In genomic region chr10:130109796-130110235, GRCh38 we compare ENCODE assay signal across 8 cellular contexts. TPM values are rescaled to one million over a fixed set of nuclear protein-coding genes. Genes with fewer than 3 reads are reported as not detected.
DNase-seq lines count a peak whose midpoint lies in the region; ATAC-seq, FAIRE-seq and TF ChIP-seq lines count a peak whose summit lies in the region.

No MANE protein-coding gene starts in this region.

- peak; percentile 6 for ATAC-seq in HepG2
- no peak for ATAC-seq in GM21360 (IDR thresholded peaks at IDR 0.05; ENCODE audit: unreplicated experiment)

- peak overlapping the region; percentile 97 for H3K27ac Mint-ChIP-seq in activated CD4-positive, alpha-beta T cell treated with anti-CD3 and anti-CD28 coated beads, Interleukin-2, amount 10 ng/mL, durations not matched to agents 24 days and 14 days

- peaks cover 40% of the 10 kb centered on the region for H3K4me1 Mint-ChIP-seq in activated CD4-positive, alpha-beta T cell treated with anti-CD3 and anti-CD28 coated beads, Interleukin-2, amount 10 ng/mL, durations not matched to agents 24 days and 14 days

- H3K9me3 ChIP-seq in HepG2 (ENCODE audit: low read length) = no peaks in the 10 kb centered on the region

- H3K27me3 Mint-ChIP-seq in activated CD4-positive, alpha-beta T cell treated with anti-CD3 and anti-CD28 coated beads, Interleukin-2, amount 10 ng/mL, durations not matched to agents 24 days and 14 days = no peaks in the 10 kb centered on the region

- TF ChIP-seq POLR2A in HepG2 (IDR thresholded peaks at IDR 0.05; ENCODE audit: insufficient read depth in 1 of 2, low read depth in 2 of 2, low read length in 2 of 2) = no peak

- H3K4me3 Mint-ChIP-seq in activated CD4-positive, alpha-beta T cell treated with anti-CD3 and anti-CD28 coated beads, Interleukin-2, amount 10 ng/mL, durations not matched to agents 24 days and 14 days = peak overlapping the region; percentile 89

- peak; percentile 80 to 85 for DNase-seq in AML-193 (lab: John Stamatoyannopoulos, UW)
- DNase-seq in H7 = peak; percentile 65
- DNase-seq in NCI-H345 (lab: John Stamatoyannopoulos, UW) = peak; percentile 72
- peak; percentile 93 for DNase-seq in activated CD4-positive, alpha-beta T cell treated with anti-CD3 and anti-CD28 coated beads, Interleukin-2, amount 10 ng/mL, durations not matched to agents 24 days and 14 days
- peak; percentile 69 to 79 for DNase-seq in dermis microvascular lymphatic vessel endothelial cell (ENCODE audit: low read depth in 2 of 2)
- peak; percentile 83 for DNase-seq in HepG2 (ENCODE audit: low spot score)
- DNase-seq in stimulated activated CD4-positive, alpha-beta T cell treated with anti-CD3 and anti-CD28 coated beads, Interleukin-4, amount 100 ng/mL, for 1 hour = peak; percentile 62

- WGBS in HepG2 (ENCODE audit: low lambda C conversion rate) = 3% methylated on average over 8 of the region's 8 CpGs

- CTCF ChIA-PET in HepG2 (lab: Yijun Ruan, JAX; ENCODE audit: low intra/inter-chr PET ratio, low total read pairs) = interaction anchor here (1.2 to 1.4 kb wide), 2 partner anchors 18 to 70 kb away, joined by 3 to 4 read pairs; no protein-coding TSS in a partner anchor

- peak overlapping the region; percentile 94 for H3K9ac ChIP-seq in HepG2 (ENCODE audit: insufficient read depth, low read depth, low read length)

- H3K9me3 Mint-ChIP-seq in activated CD4-positive, alpha-beta T cell treated with anti-CD3 and anti-CD28 coated beads, Interleukin-2, amount 10 ng/mL, durations not matched to agents 24 days and 14 days = no peaks in the 10 kb centered on the region

- TF ChIP-seq RAD21 in HepG2 (CRISPR knock-in tag; IDR thresholded peaks at IDR 0.05) = no peak

- H3K27me3 ChIP-seq in H7 (ENCODE audit: control insufficient read depth, insufficient read depth, low read length) (no peaks in the 10 kb centered on the region), HepG2 (ENCODE audit: control insufficient read depth in 1 of 2, insufficient read depth in 2 of 2, low read length in 2 of 2) (peaks cover 0 to 4% of the 10 kb centered on the region in 2 experiments; a peak in 1 of 5 replicates)

- POLR2A ChIA-PET in HepG2 (lab: Yijun Ruan, JAX) = interaction anchor here (0.6 to 4.0 kb wide), 12 partner anchors 8 to 972 kb away, joined by 3 to 221 read pairs (median 4); partner anchors contain the start of gene GLRX3

- H3K4me1 ChIP-seq in HepG2 (ENCODE audit: insufficient read depth, low read length) = peaks cover 23% of the 10 kb centered on the region

- H3K4me2 ChIP-seq in HepG2 (ENCODE audit: low read depth, low read length) = peak overlapping the region; percentile 100

- H3K27ac ChIP-seq in HepG2 (ENCODE audit: extremely low read length, insufficient read depth, low read length) = peak overlapping the region; percentile 87

- in situ Hi-C loops in HepG2 (cut with HindIII; ENCODE audit: extremely low pct_ligation_motif_present, low pct_unique_long_range_greater_than_20kb) = no loop called here

- H3K36me3 Mint-ChIP-seq in activated CD4-positive, alpha-beta T cell treated with anti-CD3 and anti-CD28 coated beads, Interleukin-2, amount 10 ng/mL, durations not matched to agents 24 days and 14 days (ENCODE audit: low read depth) = peaks cover 12% of the 10 kb centered on the region

- TF ChIP-seq CTCF in HepG2 (CRISPR knock-in tag; IDR thresholded peaks at IDR 0.05) = peak; percentile 71

- peak overlapping the region; percentile 74 for H3K4me3 ChIP-seq in H7 (ENCODE audit: insufficient read depth, low read depth, low read length)
- H3K4me3 ChIP-seq in HepG2 (replicated peaks in 1 of 3; ENCODE audit: insufficient read depth in 1 of 3, low read depth in 2 of 3, low read length in 3 of 3) = peak overlapping the region; percentile 65 to 93 (median 73)

- H4K20me1 ChIP-seq in HepG2 (ENCODE audit: insufficient read depth, low read length) = peaks cover 5% of the 10 kb centered on the region; the same call in 1 of the 2 replicates

- FAIRE-seq in HepG2 (lab: Jason Lieb, UNC) = peak; percentile 90

- TSS peak; percentile 87 for BruUV-seq in HepG2 (replicated peaks; lab: Mats Ljungman, UMichigan)

- intact Hi-C loops in activated CD4-positive, alpha-beta T cell treated with anti-CD3 and anti-CD28 coated beads, Interleukin-2, amount 10 ng/mL, durations not matched to agents 24 days and 14 days (cut with micrococcal nuclease) = loop anchor here (1.0 to 10.0 kb wide), 6 partner anchors 26 to 1795 kb away; partner anchors contain the start of genes EBF3, GLRX3, MGMT and PPP2R2D
- intact Hi-C loops in HepG2 (cut with micrococcal nuclease; ENCODE audit: unreplicated experiment) = loop anchor here (1.0 to 10.0 kb wide), 3 partner anchors 26 to 645 kb away; partner anchors contain the start of genes GLRX3 and MGMT

- peaks cover 10% of the 10 kb centered on the region for H3K79me2 ChIP-seq in HepG2 (ENCODE audit: insufficient read depth, low read length)

- H3K36me3 ChIP-seq in H7 (replicated peaks; ENCODE audit: control insufficient read depth, insufficient read depth, low read length) (no peaks in the 10 kb centered on the region), HepG2 (replicated peaks in 1 of 2; ENCODE audit: control insufficient read depth in 1 of 2, insufficient read depth in 2 of 2, low read length in 2 of 2) (no peaks in the 10 kb centered on the region)

- no peak for TF ChIP-seq EP300 in HepG2 (IDR thresholded peaks at IDR 0.05; ENCODE audit: low read depth in 2 of 2, low read length in 2 of 2)
- no peak for TF ChIP-seq EP300 in HepG2 (CRISPR knock-in tag; IDR thresholded peaks at IDR 0.05; ENCODE audit: borderline replicate concordance)

- H2AFZ ChIP-seq in HepG2 (ENCODE audit: low read length) = peak overlapping the region; percentile 50

RNA-seq across cellular contexts. Expression of gene C10orf143, which starts 0.8 kb away (rescaled TPM):
- 0.42 and 2.3 TPM in 2 replicates for total RNA-seq in H7 (2014; rRNA removed; shearing (Covaris generic))
- total RNA-seq in activated CD4-positive, alpha-beta T cell treated with anti-CD3 and anti-CD28 coated beads, Interleukin-2, amount 10 ng/mL, durations not matched to agents 24 days and 14 days = 2.5 and 3.0 TPM in 2 replicates
- total RNA-seq in dermis microvascular lymphatic vessel endothelial cell (0.26 and 0.76 TPM in 2 replicates), HepG2 (2016; rRNA removed; fragmentation: Illumina TruSeq; extraction: Trizol) (0.84 and 0.91 TPM in 2 replicates)
- 1.9 and 2.2 TPM in 2 replicates for total RNA-seq in HepG2 (2016; cell fraction: cytosol; rRNA removed; fragmentation: Illumina TruSeq; extraction: Trizol; ENCODE audit: low read depth)
- 0.40 and 0.63 TPM in 2 replicates for total RNA-seq in HepG2 (2016; cell fraction: insoluble cytoplasmic fraction; rRNA removed; fragmentation: Illumina TruSeq; extraction: Trizol)
- total RNA-seq in HepG2 (2016; cell fraction: membrane; rRNA removed; fragmentation: Illumina TruSeq; extraction: Trizol) = 1.2 and 2.2 TPM in 2 replicates
- total RNA-seq in HepG2 (2016; cell fraction: nucleus; rRNA removed; fragmentation: Illumina TruSeq; extraction: Trizol) = 0.28 TPM in 1 of 2 replicates, not detected in the other
- 0.21 and 0.42 TPM in 2 replicates for polyA plus RNA-seq in HepG2 (2011; rRNA removed)
- polyA plus RNA-seq in HepG2 (2011; cell fraction: cytosol; rRNA removed) = 0.35 and 0.41 TPM in 2 replicates
- polyA plus RNA-seq in HepG2 (2011; cell fraction: nucleus; rRNA removed) = 0.42 and 0.68 TPM in 2 replicates
- polyA plus RNA-seq in HepG2 (2012) = 0.33 and 0.39 TPM in 2 replicates
- 2.7 and 3.1 TPM in 2 replicates for polyA plus RNA-seq in HepG2 (2016; cell fraction: cytosol; fragmentation: Illumina TruSeq; extraction: Trizol; ENCODE audit: low read depth)
- polyA plus RNA-seq in HepG2 (2016; cell fraction: insoluble cytoplasmic fraction; fragmentation: Illumina TruSeq; extraction: Trizol; ENCODE audit: low read depth) = 0.92 and 1.4 TPM in 2 replicates
- polyA plus RNA-seq in HepG2 (2016; cell fraction: membrane; fragmentation: Illumina TruSeq; extraction: Trizol; ENCODE audit: low read depth) = 2.1 and 2.6 TPM in 2 replicates
- polyA plus RNA-seq in HepG2 (2016; cell fraction: nucleus; fragmentation: Illumina TruSeq; extraction: Trizol; ENCODE audit: insufficient read depth, low read depth) = 1.1 and 1.3 TPM in 2 replicates
- polyA minus RNA-seq in HepG2 (2011; rRNA and poly(A)+ RNA removed; ENCODE audit: low replicate concordance) = 0.26 and 0.47 TPM in 2 replicates
- polyA minus RNA-seq in HepG2 (2011; cell fraction: cytosol; rRNA and poly(A)+ RNA removed) = not detected in 2 replicates
- polyA minus RNA-seq in HepG2 (2011; cell fraction: nucleus; rRNA and poly(A)+ RNA removed) = 0.12 and 0.39 TPM in 2 replicates

RNA-seq across cellular contexts. Expression of gene GLRX3, which starts 26.4 kb away (rescaled TPM):
- 151 and 161 TPM in 2 replicates for total RNA-seq in H7 (2014; rRNA removed; shearing (Covaris generic))
- 136 and 149 TPM in 2 replicates for total RNA-seq in activated CD4-positive, alpha-beta T cell treated with anti-CD3 and anti-CD28 coated beads, Interleukin-2, amount 10 ng/mL, durations not matched to agents 24 days and 14 days
- total RNA-seq in dermis microvascular lymphatic vessel endothelial cell = 65.2 and 72.0 TPM in 2 replicates
- 135 and 185 TPM in 2 replicates for total RNA-seq in HepG2 (2016; rRNA removed; fragmentation: Illumina TruSeq; extraction: Trizol)
- total RNA-seq in HepG2 (2016; cell fraction: cytosol; rRNA removed; fragmentation: Illumina TruSeq; extraction: Trizol; ENCODE audit: low read depth) = 53.2 and 56.2 TPM in 2 replicates
- total RNA-seq in HepG2 (2016; cell fraction: insoluble cytoplasmic fraction; rRNA removed; fragmentation: Illumina TruSeq; extraction: Trizol) = 139 and 200 TPM in 2 replicates
- 74.0 and 76.4 TPM in 2 replicates for total RNA-seq in HepG2 (2016; cell fraction: membrane; rRNA removed; fragmentation: Illumina TruSeq; extraction: Trizol)
- 50.5 and 57.7 TPM in 2 replicates for total RNA-seq in HepG2 (2016; cell fraction: nucleus; rRNA removed; fragmentation: Illumina TruSeq; extraction: Trizol)
- polyA plus RNA-seq in HepG2 (2011; rRNA removed) = 67.1 and 91.4 TPM in 2 replicates
- polyA plus RNA-seq in HepG2 (2011; cell fraction: cytosol; rRNA removed) = 51.8 and 58.2 TPM in 2 replicates
- 29.6 and 40.4 TPM in 2 replicates for polyA plus RNA-seq in HepG2 (2011; cell fraction: nucleus; rRNA removed)
- 91.5 and 92.8 TPM in 2 replicates for polyA plus RNA-seq in HepG2 (2012)
- polyA plus RNA-seq in HepG2 (2016; cell fraction: cytosol; fragmentation: Illumina TruSeq; extraction: Trizol; ENCODE audit: low read depth) = 52.7 and 54.0 TPM in 2 replicates
- 190 and 206 TPM in 2 replicates for polyA plus RNA-seq in HepG2 (2016; cell fraction: insoluble cytoplasmic fraction; fragmentation: Illumina TruSeq; extraction: Trizol; ENCODE audit: low read depth)
- polyA plus RNA-seq in HepG2 (2016; cell fraction: membrane; fragmentation: Illumina TruSeq; extraction: Trizol; ENCODE audit: low read depth) = 63.1 and 66.1 TPM in 2 replicates
- polyA plus RNA-seq in HepG2 (2016; cell fraction: nucleus; fragmentation: Illumina TruSeq; extraction: Trizol; ENCODE audit: insufficient read depth, low read depth) = 81.2 and 94.4 TPM in 2 replicates
- polyA minus RNA-seq in HepG2 (2011; rRNA and poly(A)+ RNA removed; ENCODE audit: low replicate concordance) = 14.1 and 28.5 TPM in 2 replicates
- 29.1 and 30.6 TPM in 2 replicates for polyA minus RNA-seq in HepG2 (2011; cell fraction: cytosol; rRNA and poly(A)+ RNA removed)
- polyA minus RNA-seq in HepG2 (2011; cell fraction: nucleus; rRNA and poly(A)+ RNA removed) = 48.8 and 52.1 TPM in 2 replicates
